ENCODE assay signal across 8 cellular contexts in the genomic region with DNA sequence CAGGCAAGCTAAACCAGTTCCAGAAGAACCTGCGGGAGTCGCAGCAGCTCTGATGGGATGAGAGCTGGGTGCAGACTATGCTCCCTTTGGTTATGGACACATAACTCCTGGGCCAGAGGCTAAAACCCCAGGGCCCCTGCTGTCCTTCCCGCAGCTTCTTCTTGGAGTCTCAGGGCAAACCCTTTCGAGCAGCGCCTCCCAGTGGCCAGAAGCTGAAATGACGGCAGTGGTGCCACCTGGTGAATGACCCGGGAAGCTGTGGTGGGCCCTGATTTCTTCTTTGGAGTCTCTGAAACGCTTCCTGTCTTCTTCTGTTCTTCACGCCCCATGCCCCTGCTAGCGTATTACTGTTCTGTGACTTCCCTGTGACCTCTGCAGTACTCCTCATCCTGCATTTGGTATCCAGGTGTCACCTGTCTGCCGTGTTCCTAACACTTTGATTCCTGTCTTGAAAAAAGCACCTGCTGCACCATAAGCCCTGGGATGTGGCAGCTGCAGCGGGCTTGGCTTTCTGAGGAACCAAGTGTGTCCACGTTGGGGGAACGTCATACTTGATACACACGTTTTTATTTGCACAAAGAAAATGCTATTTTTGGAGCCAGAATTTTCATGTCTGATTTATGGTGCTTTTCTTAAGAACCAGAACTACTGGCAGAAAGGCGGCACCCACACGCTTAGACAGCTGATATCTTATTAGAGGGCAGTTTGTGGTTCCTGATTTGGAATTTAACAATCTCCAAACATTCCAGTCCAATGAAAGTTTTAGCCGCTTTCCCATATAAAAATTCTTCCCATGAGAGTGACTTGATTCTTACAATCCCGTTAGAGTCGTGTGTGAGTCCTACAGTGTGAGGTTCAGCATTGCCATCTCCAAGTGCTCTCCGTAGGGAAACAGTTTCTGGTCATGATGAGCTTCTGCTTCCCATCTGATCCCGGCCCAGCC. TPM values are rescaled to one million over a fixed set of nuclear protein-coding genes. Genes with fewer than 3 reads are reported as not detected.
DNase-seq lines count a peak whose midpoint lies in the region; ATAC-seq and TF ChIP-seq lines count a peak whose summit lies in the region.
"Not testable (repeated sequence)": the region's sequence is repeated elsewhere in the genome, so short reads cannot be mapped to it uniquely, and the experiment has no call there.

No MANE protein-coding gene starts in this region.

- H3K36me3 Mint-ChIP-seq in Caco-2 (ENCODE audit: insufficient read depth, unreplicated experiment), result not testable (repeated sequence)

- H3K4me2 ChIP-seq in KMS-11, result not testable (repeated sequence)

- 25 to 32% (median 30%) methylated on average over 22 of the region's 22 CpGs for WGBS in psoas muscle, 3 donors

- DNase-seq in Caco-2, result peak; percentile 87 to 91
- DNase-seq in SJCRH30, result peak; percentile 50 to 60
- DNase-seq in activated CD8-positive, alpha-beta memory T cell treated with anti-CD3 and anti-CD28 coated beads, Interleukin-2, amount 50 U/mL, for 24 hours (ENCODE audit: extremely low read depth), result peak; percentile 25
- DNase-seq in cardiac fibroblast (ENCODE audit: low read depth in 2 of 2), result peak; percentile 33 to 62
- DNase-seq in hepatic stellate cell (ENCODE audit: low spot score), result peak; percentile 17
- peak; percentile 44 to 67 for DNase-seq in psoas muscle
- peak; percentile 32 to 53 for DNase-seq in stimulated activated CD8-positive, alpha-beta memory T cell treated with anti-CD3 and anti-CD28 coated beads, Interleukin-7, amount 100 ng/mL, for 48 hours (ENCODE audit: extremely low read depth in 1 of 2, low read depth in 1 of 2)

- CTCF ChIA-PET in Caco-2 (lab: Charles Lee), result interaction anchor here (0.6 to 1.7 kb wide), 11 partner anchors 11 to 939 kb away, joined by 3 to 12 read pairs (median 3); no protein-coding TSS in a partner anchor

- POLR2A ChIA-PET in Caco-2 (lab: Charles Lee), result not testable (repeated sequence)

- TF ChIP-seq CTCF in Caco-2 (IDR thresholded peaks at IDR 0.05; ENCODE audit: insufficient read depth in 1 of 2, low read depth in 1 of 2, low read length in 1 of 2, severe bottlenecking in 1 of 2, unreplicated experiment in 1 of 2), result peak; percentile 77 to 99
- peak; percentile 63 for TF ChIP-seq CTCF in KMS-11 (conservative IDR thresholded peaks at IDR 0.05; ENCODE audit: low read depth, low read length)
- peak; percentile 59 for TF ChIP-seq CTCF in cardiac fibroblast (IDR thresholded peaks at IDR 0.05; ENCODE audit: low read depth, low read length)
- TF ChIP-seq CTCF in psoas muscle (IDR thresholded peaks at IDR 0.05), result peak; percentile 62

- H3K79me2 ChIP-seq in KMS-11 (ENCODE audit: insufficient read depth, low read depth), result not testable (repeated sequence)

- not testable (repeated sequence) for H3K27me3 ChIP-seq in Caco-2 (replicated peaks; ENCODE audit: control insufficient read depth, insufficient read depth, low read length); KMS-11 (ENCODE audit: insufficient read depth, low read depth); SJCRH30; psoas muscle (ENCODE audit: insufficient read depth in 3 of 3, low read length in 2 of 3)

- H4K20me1 ChIP-seq in KMS-11 (ENCODE audit: insufficient read depth), result not testable (repeated sequence)

- not testable (repeated sequence) for H3K4me1 Mint-ChIP-seq in Caco-2 (ENCODE audit: low read depth, unreplicated experiment)

- H3K27me3 Mint-ChIP-seq in Caco-2 (ENCODE audit: insufficient read depth, unreplicated experiment), result not testable (repeated sequence)

- H3K9me3 ChIP-seq in Caco-2; SJCRH30 (replicated peaks); psoas muscle: not testable (repeated sequence)

- not testable (repeated sequence) for H3K4me3 ChIP-seq in Caco-2 (ENCODE audit: low read depth, low read length); KMS-11 (IDR thresholded peaks at IDR 0.05; ENCODE audit: insufficient read depth, low read depth, low read length); SJCRH30; cardiac fibroblast (replicated peaks in 1 of 2; ENCODE audit: low read depth in 2 of 2, low read length in 2 of 2); psoas muscle

- ATAC-seq in psoas muscle, result not testable (repeated sequence)

- intact Hi-C loops in Caco-2 (cut with micrococcal nuclease; ENCODE audit: unreplicated experiment); psoas muscle (cut with DNase I): not testable (repeated sequence)

- not testable (repeated sequence) for H2AFZ ChIP-seq in KMS-11 (ENCODE audit: low read depth)

- not testable (repeated sequence) for H3K27ac Mint-ChIP-seq in Caco-2 (ENCODE audit: unreplicated experiment)

- not testable (repeated sequence) for H3K9me3 Mint-ChIP-seq in Caco-2 (ENCODE audit: unreplicated experiment)

- H3K9ac ChIP-seq in KMS-11, result not testable (repeated sequence)

- H3K4me3 Mint-ChIP-seq in Caco-2 (ENCODE audit: unreplicated experiment), result not testable (repeated sequence)

- BruUV-seq in Caco-2 (replicated peaks; lab: Mats Ljungman, UMichigan), result not testable (repeated sequence)

- H3K4me1 ChIP-seq in Caco-2; KMS-11 (ENCODE audit: low read depth, poor library complexity, severe bottlenecking); SJCRH30; psoas muscle: not testable (repeated sequence)

- not testable (repeated sequence) for H3K36me3 ChIP-seq in Caco-2 (ENCODE audit: control insufficient read depth, insufficient read depth, low read length); KMS-11 (ENCODE audit: insufficient read depth); SJCRH30; psoas muscle (ENCODE audit: insufficient read depth in 1 of 2, low read depth in 1 of 2)

- not testable (repeated sequence) for H3K27ac ChIP-seq in KMS-11, SJCRH30, psoas muscle

RNA-seq across cellular contexts. Expression of a gene that starts 4.5 kb away (rescaled TPM):
- 0.14 and 0.34 TPM in 2 replicates for total RNA-seq in Caco-2 (2022)
- total RNA-seq in SJCRH30 (2014; rRNA removed; shearing (Covaris generic)), result 0.04 TPM in 1 of 2 replicates, not detected in the other
- total RNA-seq in psoas muscle, result under 1 TPM in 2 of 4 donors, not detected in 2; 0.10 to 0.58 TPM
- under 1 TPM in 1 of 3 donors, not detected in 2; 0.03 TPM for polyA plus RNA-seq in psoas muscle

Comparison
In these comparisons a context has a peak if more than half of its experiments do, and no peak if none do; other contexts are left out.
1. DNase-seq: peak in every context shown above with its lines; median percentile 89 in Caco-2; 56 in psoas muscle; 55 in SJCRH30; 48 in cardiac fibroblast; 42 in stimulated activated CD8-positive, alpha-beta memory T cell treated with anti-CD3 and anti-CD28 coated beads, Interleukin-7, amount 100 ng/mL, for 48 hours; 25 in activated CD8-positive, alpha-beta memory T cell treated with anti-CD3 and anti-CD28 coated beads, Interleukin-2, amount 50 U/mL, for 24 hours; 17 in hepatic stellate cell.